Comparison of ENCODE assay signal across 8 cellular contexts in genomic region chr12:31238333-31238732, GRCh38.
DNase-seq lines count a peak whose midpoint lies in the region; ATAC-seq, FAIRE-seq and TF ChIP-seq lines count a peak whose summit lies in the region.
"Not testable (repeated sequence)": the region's sequence is repeated elsewhere in the genome, so short reads cannot be mapped to it uniquely, and the experiment has no call there.

No MANE protein-coding gene starts in this region.

- not testable (repeated sequence) for FAIRE-seq in A549 (lab: Jason Lieb, UNC)

- not testable (repeated sequence) for H3K9ac ChIP-seq in SU-DHL-6 (ENCODE audit: low read length); fibroblast of lung (ENCODE audit: insufficient read depth, low read length); parathyroid adenoma

- not testable (repeated sequence) for H3K27me3 ChIP-seq in SU-DHL-6 (ENCODE audit: low read length); fibroblast of lung (ENCODE audit: control insufficient read depth, insufficient read depth, low read length); parathyroid adenoma (ENCODE audit: control insufficient read depth, insufficient read depth, low read length)

- not testable (repeated sequence) for ATAC-seq in A549
- ATAC-seq in GM18867 (IDR thresholded peaks at IDR 0.05; ENCODE audit: unreplicated experiment) (peak; percentile 34), GM21390 (IDR thresholded peaks at IDR 0.05; ENCODE audit: unreplicated experiment) (peak; percentile 27), HG02798 (IDR thresholded peaks at IDR 0.05; ENCODE audit: poor library complexity, unreplicated experiment) (peak; percentile 21), HG03520 (IDR thresholded peaks at IDR 0.05; ENCODE audit: unreplicated experiment) (peak; percentile 25)

- not testable (repeated sequence) for TF ChIP-seq CTCF in A549 (IDR thresholded peaks at IDR 0.05); SU-DHL-6 (IDR thresholded peaks at IDR 0.05; ENCODE audit: insufficient read depth, low read length, poor library complexity, severe bottlenecking); fibroblast of lung (conservative IDR thresholded peaks at IDR 0.05 in 1 of 2, IDR thresholded peaks at IDR 0.05 in 1 of 2; ENCODE audit: low read depth in 1 of 2, low read length in 2 of 2); parathyroid adenoma (IDR thresholded peaks at IDR 0.05)

- H3K79me2 ChIP-seq in SU-DHL-6 (ENCODE audit: insufficient read depth, low read length); fibroblast of lung (ENCODE audit: control insufficient read depth, insufficient read depth, low read length); parathyroid adenoma: not testable (repeated sequence)

- TF ChIP-seq EP300 in A549 (IDR thresholded peaks at IDR 0.05) = not testable (repeated sequence)

- CTCF ChIA-PET in A549 (lab: Yijun Ruan, JAX) = interaction anchor here (0.6 to 9.8 kb wide), 13 partner anchors 9 to 1721 kb away, joined by 3 to 72 read pairs (median 7); no protein-coding TSS in a partner anchor

- H3K4me2 ChIP-seq in A549 (peak overlapping the region; percentile 82), SU-DHL-6 (ENCODE audit: low read depth, low read length, poor library complexity, severe bottlenecking) (peak overlapping the region; percentile 41), fibroblast of lung (ENCODE audit: extremely low read depth, insufficient read depth, low read length) (peak overlapping the region; percentile 51)
- H3K4me2 ChIP-seq in parathyroid adenoma (ENCODE audit: low read length) = not testable (repeated sequence)

- H3K36me3 ChIP-seq in SU-DHL-6 (ENCODE audit: low read length); fibroblast of lung (ENCODE audit: control insufficient read depth, insufficient read depth, low read length); parathyroid adenoma (ENCODE audit: control insufficient read depth, insufficient read depth, low read length): not testable (repeated sequence)

- WGBS in A549 (ENCODE audit: missing lambda C conversion rate) = 32% methylated on average over 10 of the region's 10 CpGs

- not testable (repeated sequence) for H3K4me1 ChIP-seq in A549; fibroblast of lung (ENCODE audit: control insufficient read depth, extremely low read depth, insufficient read depth, low read length); parathyroid adenoma

- not testable (repeated sequence) for TF ChIP-seq RAD21 in A549 (conservative IDR thresholded peaks at IDR 0.05 in 1 of 2, IDR thresholded peaks at IDR 0.05 in 1 of 2)

- H3K9me3 ChIP-seq in A549; SU-DHL-6 (ENCODE audit: insufficient read depth, low read length); fibroblast of lung (ENCODE audit: control insufficient read depth, insufficient read depth, low read depth, low read length); parathyroid adenoma (ENCODE audit: control insufficient read depth, low read length): not testable (repeated sequence)

- H2AFZ ChIP-seq in SU-DHL-6 (ENCODE audit: low read depth, low read length, severe bottlenecking); fibroblast of lung (ENCODE audit: low read length): not testable (repeated sequence)
- peak overlapping the region; percentile 56 for H2AFZ ChIP-seq in parathyroid adenoma

- not testable (repeated sequence) for H3F3A ChIP-seq in SU-DHL-6 (ENCODE audit: insufficient read depth)

- not testable (repeated sequence) for H4K20me1 ChIP-seq in SU-DHL-6 (ENCODE audit: low read depth, low read length); fibroblast of lung (ENCODE audit: control insufficient read depth, extremely low read depth, insufficient read depth, low read length)

- H3K27ac ChIP-seq in A549; SU-DHL-6 (ENCODE audit: low read depth, low read length); fibroblast of lung (ENCODE audit: insufficient read depth, low read length); parathyroid adenoma: not testable (repeated sequence)

- POLR2A ChIA-PET in A549 (lab: Yijun Ruan, JAX) = not testable (repeated sequence)

- DNase-seq in A549 (ENCODE audit: low read depth in 1 of 2, low spot score in 1 of 2); fibroblast of lung (ENCODE audit: low read depth in 2 of 2): not testable (repeated sequence)

- H3K4me3 ChIP-seq in A549 (0 out of 3 replicates have a peak overlapping the region, but pooled peaks have one; percentile 16), fibroblast of lung (replicated peaks in 1 of 4; ENCODE audit: control extremely low read depth in 1 of 4, insufficient read depth in 1 of 4, low read depth in 3 of 4, low read length in 4 of 4) (peak overlapping the region in 2 of 4 experiments; percentile 18 to 22)
- not testable (repeated sequence) for H3K4me3 ChIP-seq in SU-DHL-6 (ENCODE audit: insufficient read depth, low read length, poor library complexity, severe bottlenecking); parathyroid adenoma (ENCODE audit: low read depth, low read length)

- not testable (repeated sequence) for H3K9me2 ChIP-seq in SU-DHL-6 (replicated peaks; ENCODE audit: insufficient read depth, low read length)

- TF ChIP-seq POLR2A in A549 (IDR thresholded peaks at IDR 0.05; ENCODE audit: low read length) = not testable (repeated sequence)
